Comparison of ENCODE assay signal across 29 cellular contexts in genomic region chr18:35264409-35264808, GRCh38.
"Had no signal": no experiment of that assay in that cellular context is flagged by ENCODE, and none has a peak within 500 bp of the region (broad histone marks: within the 10 kb centered on the region; RNA-seq: fewer than 3 reads in every experiment).

No MANE protein-coding gene starts in this region.

- ATAC-seq: activated CD4-positive, alpha-beta T cell treated with anti-CD3 and anti-CD28 coated beads for 36 hours; activated CD8-positive, alpha-beta memory T cell treated with anti-CD3 and anti-CD28 coated beads, Interleukin-2, amount 10 ng/mL, durations not matched to agents 7 days and 5 days; activated CD8-positive, alpha-beta T cell treated with anti-CD3 and anti-CD28 coated beads, Interleukin-2, amount 10 ng/mL, durations not matched to agents 7 days and 5 days; esophagus mucosa; heart left ventricle had no signal

- H3K27me3 ChIP-seq: brain microvascular endothelial cell, dorsolateral prefrontal cortex, heart left ventricle had no signal

- DNase-seq: activated CD4-positive, alpha-beta memory T cell treated with anti-CD3 and anti-CD28 coated beads for 36 hours; activated CD4-positive, alpha-beta T cell treated with anti-CD3 and anti-CD28 coated beads for 36 hours; activated CD4-positive, alpha-beta T cell treated with anti-CD3 and anti-CD28 coated beads, Interleukin-2, amount 10 ng/mL, durations not matched to agents 24 days and 14 days; activated CD4-positive, CD25-positive, alpha-beta regulatory T cell; activated CD4-positive, CD25-positive, alpha-beta regulatory T cell treated with anti-CD3 and anti-CD28 coated beads, Interleukin-2, amount 50 U/mL, for 72 hours; activated CD8-positive, alpha-beta memory T cell treated with anti-CD3 and anti-CD28 coated beads, Interleukin-2, amount 10 ng/mL, durations not matched to agents 7 days and 5 days; activated CD8-positive, alpha-beta memory T cell treated with anti-CD3 and anti-CD28 coated beads, Interleukin-2, amount 50 U/mL, for 4 hours; activated CD8-positive, alpha-beta T cell treated with anti-CD3 and anti-CD28 coated beads, Interleukin-2, amount 10 ng/mL, durations not matched to agents 7 days and 5 days; activated effector memory CD4-positive, alpha-beta T cell treated with anti-CD3 and anti-CD28 coated beads, Interleukin-2, amount 50 U/mL, for 16 hours; activated naive CD4-positive, alpha-beta T cell treated with anti-CD3 and anti-CD28 coated beads, Interleukin-2, amount 50 U/mL, for 16 hours; activated T-cell treated with anti-CD3 and anti-CD28 coated beads, Interleukin-2, amount 50 U/mL, for 1 hour; activated T-cell treated with anti-CD3 and anti-CD28 coated beads, Interleukin-2, amount 50 U/mL, for 48 hours; amniotic stem cell; anterior cingulate cortex; brain microvascular endothelial cell; dorsolateral prefrontal cortex; effector memory CD4-positive, alpha-beta T cell; endodermal cell; foreskin fibroblast; glutamatergic neuron; heart left ventricle; T-helper 2 cell had no signal

- H3K4me3 Mint-ChIP-seq: activated CD4-positive, alpha-beta memory T cell treated with anti-CD3 and anti-CD28 coated beads for 36 hours; activated CD4-positive, alpha-beta T cell treated with anti-CD3 and anti-CD28 coated beads for 36 hours; activated CD4-positive, alpha-beta T cell treated with anti-CD3 and anti-CD28 coated beads, Interleukin-2, amount 10 ng/mL, durations not matched to agents 24 days and 14 days; activated CD8-positive, alpha-beta memory T cell treated with anti-CD3 and anti-CD28 coated beads, Interleukin-2, amount 10 ng/mL, durations not matched to agents 7 days and 5 days; activated CD8-positive, alpha-beta T cell treated with anti-CD3 and anti-CD28 coated beads, Interleukin-2, amount 10 ng/mL, durations not matched to agents 7 days and 5 days; activated naive CD8-positive, alpha-beta T cell; activated T-helper 1 cell treated with anti-CD3 and anti-CD28 coated beads, Interleukin-12 subunit alpha, Interleukin-12 subunit beta, Interleukin-2, Interleukin-4 antibody, amounts not matched to agents 30 ng/mL and 10 ng/mL and 1 ng/mL, durations not matched to agents 14 hours and 24 hours and 36 hours; central memory CD8-positive, alpha-beta T cell; dendritic cell treated with granulocyte-macrophage colony-stimulating factor and Interleukin-4, amounts not matched to agents 40 ng/mL and 50 ng/mL, for 4 days; endodermal cell had no signal

- H3K27ac ChIP-seq: brain microvascular endothelial cell, coronary artery, heart left ventricle had no signal

- H3K27me3 Mint-ChIP-seq: activated CD4-positive, alpha-beta memory T cell treated with anti-CD3 and anti-CD28 coated beads for 36 hours; activated CD4-positive, alpha-beta T cell treated with anti-CD3 and anti-CD28 coated beads for 36 hours; activated CD4-positive, alpha-beta T cell treated with anti-CD3 and anti-CD28 coated beads, Interleukin-2, amount 10 ng/mL, durations not matched to agents 24 days and 14 days; activated CD8-positive, alpha-beta memory T cell treated with anti-CD3 and anti-CD28 coated beads, Interleukin-2, amount 10 ng/mL, durations not matched to agents 7 days and 5 days; activated naive CD8-positive, alpha-beta T cell; central memory CD8-positive, alpha-beta T cell had no signal

- H3K27ac Mint-ChIP-seq: activated CD4-positive, alpha-beta memory T cell treated with anti-CD3 and anti-CD28 coated beads for 36 hours; activated CD4-positive, alpha-beta T cell treated with anti-CD3 and anti-CD28 coated beads for 36 hours; activated CD4-positive, alpha-beta T cell treated with anti-CD3 and anti-CD28 coated beads, Interleukin-2, amount 10 ng/mL, durations not matched to agents 24 days and 14 days; activated CD8-positive, alpha-beta memory T cell treated with anti-CD3 and anti-CD28 coated beads, Interleukin-2, amount 10 ng/mL, durations not matched to agents 7 days and 5 days; activated CD8-positive, alpha-beta T cell treated with anti-CD3 and anti-CD28 coated beads, Interleukin-2, amount 10 ng/mL, durations not matched to agents 7 days and 5 days; activated naive CD8-positive, alpha-beta T cell; activated T-helper 1 cell treated with anti-CD3 and anti-CD28 coated beads, Interleukin-12 subunit alpha, Interleukin-12 subunit beta, Interleukin-2, Interleukin-4 antibody, amounts not matched to agents 30 ng/mL and 10 ng/mL and 1 ng/mL, durations not matched to agents 14 hours and 24 hours and 36 hours; activated T-helper 2 cell treated with anti-CD3 and anti-CD28 coated beads, Interferon-gamma antibody, Interleukin-2, Interleukin-4, amounts not matched to agents 10 μg/mL and 5 μg/mL and 100 μg/mL, durations not matched to agents 14 hours and 24 hours and 36 hours; dendritic cell treated with granulocyte-macrophage colony-stimulating factor and Interleukin-4, amounts not matched to agents 40 ng/mL and 50 ng/mL, for 4 days; endodermal cell had no signal

- H3K4me1 Mint-ChIP-seq: endodermal cell had no signal

- H3K4me3 ChIP-seq: coronary artery, dorsolateral prefrontal cortex, heart left ventricle had no signal
